ENCODE assay signal across 8 cellular contexts in genomic region chr11:45655347-45655756, GRCh38. TPM values are rescaled to one million over a fixed set of nuclear protein-coding genes. Genes with fewer than 3 reads are reported as not detected.
A peak's percentile ranks its signal among the peaks of the same experiment; 100 is the strongest.
DNase-seq lines count a peak whose midpoint lies in the region; ATAC-seq and TF ChIP-seq lines count a peak whose summit lies in the region.

No MANE protein-coding gene starts in this region.

- no peak overlapping the region for H3K27ac ChIP-seq in PC-9
- H3K27ac ChIP-seq in neural cell (ENCODE audit: low read length) = peak overlapping the region; percentile 44
- no peak overlapping the region for H3K27ac ChIP-seq in suprapubic skin

- H3K4me3 ChIP-seq in PC-9 (no peak overlapping the region), fibroblast of pulmonary artery (replicated peaks; ENCODE audit: low read depth, low read length) (no peak overlapping the region), neural cell (ENCODE audit: low read length) (peak overlapping the region; percentile 29), suprapubic skin (no peak overlapping the region)

- ATAC-seq in GM21367 (IDR thresholded peaks at IDR 0.05; ENCODE audit: unreplicated experiment) = no peak

- TF ChIP-seq EP300 in neural cell (conservative IDR thresholded peaks at IDR 0.05; ENCODE audit: poor library complexity, severe bottlenecking) = peak; percentile 48
- TF ChIP-seq EP300 in suprapubic skin (IDR thresholded peaks at IDR 0.05) = no peak

- WGBS in suprapubic skin = 12% methylated on average over 13 of the region's 16 CpGs

- DNase-seq in GM10266 (ENCODE audit: extremely low spot score) = peak; percentile 81
- DNase-seq in HuH-7.5 (ENCODE audit: low spot score) = peak; percentile 85
- DNase-seq in PC-9 = peak in 1 of 2 experiments; percentile 64
- peak; percentile 22 for DNase-seq in activated T-helper 1 cell treated with Interleukin-2 at 50 U/mL for 16 hours (ENCODE audit: low read depth)
- DNase-seq in fibroblast of pulmonary artery (ENCODE audit: low read depth) = peak; percentile 79
- peak in 1 of 2 donors; percentile 85 for DNase-seq in suprapubic skin (ENCODE audit: low spot score in 2 of 2)

- peak overlapping the region; percentile 46 for H3K9ac ChIP-seq in neural cell (ENCODE audit: low read length)

- H3K79me2 ChIP-seq in PC-9 (ENCODE audit: low read depth) (no peaks in the 10 kb centered on the region), neural cell (replicated peaks; ENCODE audit: insufficient read depth, low read length) (peaks cover 13% of the 10 kb centered on the region)

- H3K9me3 ChIP-seq in PC-9 (ENCODE audit: insufficient read depth, low read depth) (no peaks in the 10 kb centered on the region), neural cell (ENCODE audit: low read length) (no peaks in the 10 kb centered on the region), suprapubic skin (no peaks in the 10 kb centered on the region)

- no peaks in the 10 kb centered on the region for H3K36me3 ChIP-seq in PC-9 (ENCODE audit: low read depth)
- no peaks in the 10 kb centered on the region for H3K36me3 ChIP-seq in neural cell (ENCODE audit: insufficient read depth, low read length)
- H3K36me3 ChIP-seq in suprapubic skin = no peaks in the 10 kb centered on the region

- H3K4me2 ChIP-seq in PC-9 = no peak overlapping the region
- H3K4me2 ChIP-seq in neural cell (ENCODE audit: low read length) = no peak overlapping the region

- BruUV-seq in PC-9 (replicated peaks; lab: Mats Ljungman, UMichigan) = no TSS peak

- H4K20me1 ChIP-seq in PC-9 (ENCODE audit: insufficient read depth) (no peaks in the 10 kb centered on the region), neural cell (ENCODE audit: insufficient read depth) (no peaks in the 10 kb centered on the region)

- no peak for TF ChIP-seq POLR2A in suprapubic skin (IDR thresholded peaks at IDR 0.05)

- TF ChIP-seq CTCF in GM10266 (IDR thresholded peaks at IDR 0.05; ENCODE audit: control insufficient read depth, insufficient read depth, low read depth, missing control alignments) = peak; percentile 93
- peak; percentile 92 for TF ChIP-seq CTCF in PC-9 (conservative IDR thresholded peaks at IDR 0.05)
- TF ChIP-seq CTCF in fibroblast of pulmonary artery (IDR thresholded peaks at IDR 0.05; ENCODE audit: low read length, missing control alignments) = peak; percentile 94
- TF ChIP-seq CTCF in neural cell (IDR thresholded peaks at IDR 0.05; ENCODE audit: poor library complexity, severe bottlenecking) = peak; percentile 98
- TF ChIP-seq CTCF in suprapubic skin (IDR thresholded peaks at IDR 0.05) = peak; percentile 65 to 94

- H3K4me1 ChIP-seq in PC-9 (replicated peaks; ENCODE audit: insufficient read depth) (no peaks in the 10 kb centered on the region), suprapubic skin (peaks cover 11% of the 10 kb centered on the region)

- CTCF ChIA-PET in PC-9 (lab: Charles Lee) = interaction anchor here (0.6 kb wide), 2 partner anchors 116 to 1103 kb away, joined by 4 to 6 read pairs; no protein-coding TSS in a partner anchor

- H3K27me3 ChIP-seq in PC-9 (ENCODE audit: insufficient read depth, low read depth) (peaks cover 94% of the 10 kb centered on the region), neural cell (ENCODE audit: insufficient read depth, low read depth, low read length) (no peaks in the 10 kb centered on the region), suprapubic skin (peaks cover 60% of the 10 kb centered on the region)

- H3K9me2 ChIP-seq in PC-9 (ENCODE audit: insufficient read depth) (no peaks in the 10 kb centered on the region), neural cell (ENCODE audit: insufficient read depth, low read length) (no peaks in the 10 kb centered on the region)

- POLR2A ChIA-PET in PC-9 (lab: Charles Lee; ENCODE audit: unreplicated experiment) = no interaction called here

- H3F3A ChIP-seq in PC-9 (ENCODE audit: insufficient read depth, low read depth) = no peaks in the 10 kb centered on the region
- H3F3A ChIP-seq in neural cell (ENCODE audit: insufficient read depth, low read length, poor library complexity, severe bottlenecking) = no peaks in the 10 kb centered on the region

- intact Hi-C loops in PC-9 (cut with micrococcal nuclease; ENCODE audit: unreplicated experiment) = loop anchor here (1.0 kb wide), 1 partner anchor 315 kb away; no protein-coding TSS in a partner anchor

- H2AFZ ChIP-seq in PC-9 (no peak overlapping the region), neural cell (ENCODE audit: low read depth, low read length) (no peak overlapping the region)

- TF ChIP-seq RAD21 in neural cell (conservative IDR thresholded peaks at IDR 0.05) = peak; percentile 98

TF ChIP-seq in neural cell, 6 proteins besides CTCF, POLR2A, EP300 and RAD21:
- TF ChIP-seq POLR2AphosphoS5 (IDR thresholded peaks at IDR 0.05) (peak; percentile 39), MXI1 (conservative IDR thresholded peaks at IDR 0.05; ENCODE audit: poor library complexity, severe bottlenecking) (peak; percentile 28), TAF1 (IDR thresholded peaks at IDR 0.05; ENCODE audit: low read depth) (no peak), REST (IDR thresholded peaks at IDR 0.05; ENCODE audit: borderline replicate concordance) (peak; percentile 32), SMC3 (conservative IDR thresholded peaks at IDR 0.05; ENCODE audit: poor library complexity) (peak; percentile 99), EZH2 (IDR thresholded peaks at IDR 0.05; ENCODE audit: borderline replicate concordance, insufficient read depth, low read length, poor library complexity, severe bottlenecking) (no peak)
TF ChIP-seq in neural cell: peak in this region for 4.

RNA-seq across cellular contexts. Expression of gene CHST1, which starts 10.1 kb away (rescaled TPM):
- total RNA-seq in PC-9 (2021) = not detected in 2 replicates
- polyA plus RNA-seq in neural cell = 16.2 and 22.8 TPM in 2 replicates
- 17.4 and 19.2 TPM in 2 replicates for polyA minus RNA-seq in neural cell
- total RNA-seq in suprapubic skin = 1 to 10 TPM in 1 of 4 donors, under 1 TPM in 2, not detected in 1; 0.38 to 1.1 (median 0.94) TPM
